Comparison of ENCODE assay signal across 20 cellular contexts in genomic region chr7:91850455-91850854, GRCh38. TPM values are rescaled to one million over a fixed set of nuclear protein-coding genes. Genes with fewer than 3 reads are reported as not detected.
DNase-seq lines count a peak whose midpoint lies in the region; TF ChIP-seq lines count a peak whose summit lies in the region.
"Had no signal": no experiment of that assay in that cellular context is flagged by ENCODE, and none has a peak within 500 bp of the region (broad histone marks: within the 10 kb centered on the region; RNA-seq: fewer than 3 reads in every experiment).

No MANE protein-coding gene starts in this region.

- no peak overlapping the region for H3K4me3 ChIP-seq in AG10803 (ENCODE audit: low read length)
- H3K4me3 ChIP-seq in LNCaP clone FGC (ENCODE audit: low read depth, low read length), result no peak overlapping the region
- H3K4me3 ChIP-seq in brain microvascular endothelial cell (ENCODE audit: low read depth, low read length), result no peak overlapping the region
- H3K4me3 ChIP-seq: heart right ventricle, MG63, pancreas, SK-N-MC, transverse colon had no signal

- in situ Hi-C loops in brain microvascular endothelial cell (cut with HindIII; ENCODE audit: low pct_ligation_motif_present, low sequenced_read_pairs), result no loop called here

- no peaks in the 10 kb centered on the region for H3K36me3 Mint-ChIP-seq in activated CD4-positive, alpha-beta memory T cell treated with anti-CD3 and anti-CD28 coated beads, Interleukin-2, amount 10 ng/mL, durations not matched to agents 7 days and 5 days (ENCODE audit: low read depth)

- no peaks in the 10 kb centered on the region for H3K36me3 ChIP-seq in brain microvascular endothelial cell (replicated peaks)
- H3K36me3 ChIP-seq: heart right ventricle, MG63, pancreas, transverse colon had no signal

- CTCF ChIA-PET in activated CD4-positive, alpha-beta memory T cell treated with anti-CD3 and anti-CD28 coated beads, Interleukin-2, amount 10 ng/mL, durations not matched to agents 7 days and 5 days (lab: Charles Lee), result no interaction called here

- no peaks in the 10 kb centered on the region for H3K27me3 Mint-ChIP-seq in activated CD4-positive, alpha-beta memory T cell treated with anti-CD3 and anti-CD28 coated beads, Interleukin-2, amount 10 ng/mL, durations not matched to agents 7 days and 5 days
- H3K27me3 Mint-ChIP-seq: activated CD4-positive, alpha-beta memory T cell treated with anti-CD3 and anti-CD28 coated beads for 36 hours; activated naive CD8-positive, alpha-beta T cell; stimulated activated memory B cell treated with anti-CD40 and anti-IgM and Interleukin-4, amounts not matched to agents 10 μg/mL and 1 μg/mL and 100 μg/mL, for 72 hours had no signal

- H3K4me1 Mint-ChIP-seq in activated CD4-positive, alpha-beta memory T cell treated with anti-CD3 and anti-CD28 coated beads, Interleukin-2, amount 10 ng/mL, durations not matched to agents 7 days and 5 days, result no peaks in the 10 kb centered on the region

- H3K4me3 Mint-ChIP-seq in activated CD4-positive, alpha-beta memory T cell treated with anti-CD3 and anti-CD28 coated beads, Interleukin-2, amount 10 ng/mL, durations not matched to agents 7 days and 5 days, result no peak overlapping the region
- H3K4me3 Mint-ChIP-seq: activated CD4-positive, alpha-beta memory T cell treated with anti-CD3 and anti-CD28 coated beads for 36 hours; activated naive CD8-positive, alpha-beta T cell; stimulated activated memory B cell treated with anti-CD40 and anti-IgM and Interleukin-4, amounts not matched to agents 10 μg/mL and 1 μg/mL and 100 μg/mL, for 72 hours had no signal

- no peak overlapping the region for H3K27ac Mint-ChIP-seq in activated CD4-positive, alpha-beta memory T cell treated with anti-CD3 and anti-CD28 coated beads, Interleukin-2, amount 10 ng/mL, durations not matched to agents 7 days and 5 days
- H3K27ac Mint-ChIP-seq: activated CD4-positive, alpha-beta memory T cell treated with anti-CD3 and anti-CD28 coated beads for 36 hours; activated naive CD8-positive, alpha-beta T cell; stimulated activated memory B cell treated with anti-CD40 and anti-IgM and Interleukin-4, amounts not matched to agents 10 μg/mL and 1 μg/mL and 100 μg/mL, for 72 hours had no signal

- no peak overlapping the region for H3K27ac ChIP-seq in brain microvascular endothelial cell
- H3K27ac ChIP-seq: heart right ventricle, pancreas, SK-N-MC, transverse colon had no signal

- POLR2A ChIA-PET in activated CD4-positive, alpha-beta memory T cell treated with anti-CD3 and anti-CD28 coated beads, Interleukin-2, amount 10 ng/mL, durations not matched to agents 7 days and 5 days (lab: Charles Lee), result no interaction called here

- H3K9me3 Mint-ChIP-seq in activated CD4-positive, alpha-beta memory T cell treated with anti-CD3 and anti-CD28 coated beads, Interleukin-2, amount 10 ng/mL, durations not matched to agents 7 days and 5 days, result peaks cover 2% of the 10 kb centered on the region

- TF ChIP-seq CTCF in AG10803 (conservative IDR thresholded peaks at IDR 0.05; ENCODE audit: low read length) (no peak), LNCaP clone FGC (IDR thresholded peaks at IDR 0.05; ENCODE audit: control insufficient read depth, extremely low read depth, insufficient read depth) (no peak), brain microvascular endothelial cell (IDR thresholded peaks at IDR 0.05; ENCODE audit: low read depth, low read length, missing control alignments) (no peak)

- peak; percentile 31 for DNase-seq in AG10803 (ENCODE audit: low read depth)
- DNase-seq in LNCaP clone FGC (ENCODE audit: low read depth), result peak; percentile 30
- DNase-seq in brain microvascular endothelial cell, result peak; percentile 24
- DNase-seq in kidney tubule cell (ENCODE audit: low spot score), result peak; percentile 91
- DNase-seq in activated CD4-positive, alpha-beta memory T cell treated with anti-CD3 and anti-CD28 coated beads, Interleukin-2, amount 10 ng/mL, durations not matched to agents 7 days and 5 days, result no peak
- DNase-seq in NCI-H69 (lab: John Stamatoyannopoulos, UW), result no peak
- DNase-seq in T-helper 2 cell, result no peak
- DNase-seq in T-helper 1 cell, result no peak
- DNase-seq: activated CD4-positive, alpha-beta memory T cell treated with anti-CD3 and anti-CD28 coated beads for 36 hours; activated T-cell treated with anti-CD3 and anti-CD28 coated beads, Interleukin-2, amount 50 U/mL, for 48 hours; cerebellar nuclear complex; heart right ventricle; MG63; NCI-H1694; NCI-H345; pancreas; transverse colon had no signal

- H3K27me3 ChIP-seq in brain microvascular endothelial cell (replicated peaks), result no peaks in the 10 kb centered on the region
- H3K27me3 ChIP-seq: heart right ventricle, MG63, pancreas, transverse colon had no signal

RNA-seq across cellular contexts. Expression of gene MTERF1, which starts 30.0 kb away (rescaled TPM):
- total RNA-seq in activated CD4-positive, alpha-beta memory T cell treated with anti-CD3 and anti-CD28 coated beads, Interleukin-2, amount 10 ng/mL, durations not matched to agents 7 days and 5 days, result 10 to 100 TPM; 15.4 to 15.6 TPM

Comparison
In these comparisons a context has a peak if more than half of its experiments do, and no peak if none do; other contexts are left out.
1. DNase-seq: peak in AG10803 (single experiment), LNCaP clone FGC (single experiment), brain microvascular endothelial cell (single experiment) and kidney tubule cell (single experiment); none in activated CD4-positive, alpha-beta memory T cell treated with anti-CD3 and anti-CD28 coated beads, Interleukin-2, amount 10 ng/mL, durations not matched to agents 7 days and 5 days (single experiment), NCI-H69 (single experiment), T-helper 2 cell (0 of 5) and T-helper 1 cell (0 of 5).